Comparison of ENCODE assay signal across 8 cellular contexts in genomic region chr10:103659674-103660363, GRCh38.
DNase-seq lines count a peak whose midpoint lies in the region; ATAC-seq, FAIRE-seq and TF ChIP-seq lines count a peak whose summit lies in the region.

No MANE protein-coding gene starts in this region.

- DNase-seq in A172 (ENCODE audit: low spot score), result peak; percentile 93
- no peak for DNase-seq in OCI-LY7 (ENCODE audit: low spot score)
- DNase-seq in activated naive CD8-positive, alpha-beta T cell treated with anti-CD3 and anti-CD28 coated beads for 36 hours, result peak; percentile 65
- peak in 37 of 42 donors; percentile 37 to 82 (median 56) for DNase-seq in head of caudate nucleus
- no peak for DNase-seq in progenitor cell of endocrine pancreas (ENCODE audit: low spot score, unreplicated experiment)
- DNase-seq in D721Med (ENCODE audit: insufficient read length, low spot score), result no peak

- no peaks in the 10 kb centered on the region for H3K9me2 ChIP-seq in OCI-LY7 (ENCODE audit: insufficient read depth, low read length)

- BruUV-seq in OCI-LY7 (replicated peaks; lab: Mats Ljungman, UMichigan), result no TSS peak

- H3K79me2 ChIP-seq in OCI-LY7 (ENCODE audit: insufficient read depth, low read depth, low read length), result no peaks in the 10 kb centered on the region

- H3K27me3 Mint-ChIP-seq in activated naive CD8-positive, alpha-beta T cell treated with anti-CD3 and anti-CD28 coated beads for 36 hours, result no peaks in the 10 kb centered on the region
- no peaks in the 10 kb centered on the region for H3K27me3 Mint-ChIP-seq in progenitor cell of endocrine pancreas

- intact Hi-C loops in OCI-LY7 (cut with micrococcal nuclease; ENCODE audit: unreplicated experiment), result no loop called here
- intact Hi-C loops in head of caudate nucleus (cut with DNase I), result loop anchor here (10.0 kb wide), 1 partner anchor 45 kb away; no protein-coding TSS in a partner anchor

- no peaks in the 10 kb centered on the region for H3K4me1 ChIP-seq in OCI-LY7 (ENCODE audit: insufficient read depth, low read length, poor library complexity, severe bottlenecking)

- no peak overlapping the region for H2AFZ ChIP-seq in OCI-LY7 (ENCODE audit: low read length)

- peak overlapping the region; percentile 82 for H3K27ac Mint-ChIP-seq in activated naive CD8-positive, alpha-beta T cell treated with anti-CD3 and anti-CD28 coated beads for 36 hours
- H3K27ac Mint-ChIP-seq in progenitor cell of endocrine pancreas, result peak overlapping the region; percentile 24

- TF ChIP-seq CTCF in OCI-LY7 (conservative IDR thresholded peaks at IDR 0.05; ENCODE audit: low read length) (no peak), progenitor cell of endocrine pancreas (IDR thresholded peaks at IDR 0.05; ENCODE audit: unreplicated experiment) (no peak), D721Med (IDR thresholded peaks at IDR 0.05; ENCODE audit: insufficient read depth, missing control alignments) (no peak)

- no peak overlapping the region for H3K4me3 ChIP-seq in OCI-LY7 (ENCODE audit: low read depth, low read length, poor library complexity, severe bottlenecking)

- no peaks in the 10 kb centered on the region for H3K9me3 ChIP-seq in OCI-LY7 (ENCODE audit: low read length)

- no peaks in the 10 kb centered on the region for H3K36me3 ChIP-seq in OCI-LY7 (ENCODE audit: insufficient read depth, low read length)

- ATAC-seq in GM18498 (IDR thresholded peaks at IDR 0.05; ENCODE audit: unreplicated experiment) (peak; percentile 76), HG02885 (IDR thresholded peaks at IDR 0.05; ENCODE audit: poor library complexity, unreplicated experiment) (peak; percentile 92)

- H3K27ac ChIP-seq in OCI-LY7 (ENCODE audit: low read depth, low read length, poor library complexity, severe bottlenecking), result no peak overlapping the region

- POLR2A ChIA-PET in OCI-LY7 (lab: Charles Lee), result no interaction called here

- H4K20me1 ChIP-seq in OCI-LY7 (ENCODE audit: insufficient read depth, low read length), result no peaks in the 10 kb centered on the region

- H3K4me3 Mint-ChIP-seq in activated naive CD8-positive, alpha-beta T cell treated with anti-CD3 and anti-CD28 coated beads for 36 hours, result peak overlapping the region; percentile 88
- no peak overlapping the region for H3K4me3 Mint-ChIP-seq in progenitor cell of endocrine pancreas (ENCODE audit: low read depth)

- no peak for FAIRE-seq in D721Med (lab: Jason Lieb, UNC)

- H3K4me1 Mint-ChIP-seq in activated naive CD8-positive, alpha-beta T cell treated with anti-CD3 and anti-CD28 coated beads for 36 hours, result peaks cover 4% of the 10 kb centered on the region
- H3K4me1 Mint-ChIP-seq in progenitor cell of endocrine pancreas (ENCODE audit: low read depth), result no peaks in the 10 kb centered on the region

- peaks cover 6% of the 10 kb centered on the region for H3K9me3 Mint-ChIP-seq in activated naive CD8-positive, alpha-beta T cell treated with anti-CD3 and anti-CD28 coated beads for 36 hours
- peaks cover 7% of the 10 kb centered on the region for H3K9me3 Mint-ChIP-seq in progenitor cell of endocrine pancreas (ENCODE audit: low read depth)

- peak overlapping the region; percentile 36; the same call in 1 of the 2 replicates for H3K4me2 ChIP-seq in OCI-LY7 (ENCODE audit: low read length)

- peaks cover 21% of the 10 kb centered on the region for H3K36me3 Mint-ChIP-seq in activated naive CD8-positive, alpha-beta T cell treated with anti-CD3 and anti-CD28 coated beads for 36 hours
- peaks cover 19% of the 10 kb centered on the region for H3K36me3 Mint-ChIP-seq in progenitor cell of endocrine pancreas (ENCODE audit: insufficient read depth)

- CTCF ChIA-PET in OCI-LY7 (lab: Charles Lee; ENCODE audit: unreplicated experiment), result no interaction called here

Comparison
In these comparisons a context has a peak if more than half of its experiments do, and no peak if none do; other contexts are left out.
1. DNase-seq: peak in A172 (single experiment), activated naive CD8-positive, alpha-beta T cell treated with anti-CD3 and anti-CD28 coated beads for 36 hours (single experiment) and head of caudate nucleus (37 of 42); none in OCI-LY7 (single experiment), progenitor cell of endocrine pancreas (single experiment) and D721Med (single experiment).